Comparison of ENCODE assay signal across 9 cellular contexts in the genomic region with DNA sequence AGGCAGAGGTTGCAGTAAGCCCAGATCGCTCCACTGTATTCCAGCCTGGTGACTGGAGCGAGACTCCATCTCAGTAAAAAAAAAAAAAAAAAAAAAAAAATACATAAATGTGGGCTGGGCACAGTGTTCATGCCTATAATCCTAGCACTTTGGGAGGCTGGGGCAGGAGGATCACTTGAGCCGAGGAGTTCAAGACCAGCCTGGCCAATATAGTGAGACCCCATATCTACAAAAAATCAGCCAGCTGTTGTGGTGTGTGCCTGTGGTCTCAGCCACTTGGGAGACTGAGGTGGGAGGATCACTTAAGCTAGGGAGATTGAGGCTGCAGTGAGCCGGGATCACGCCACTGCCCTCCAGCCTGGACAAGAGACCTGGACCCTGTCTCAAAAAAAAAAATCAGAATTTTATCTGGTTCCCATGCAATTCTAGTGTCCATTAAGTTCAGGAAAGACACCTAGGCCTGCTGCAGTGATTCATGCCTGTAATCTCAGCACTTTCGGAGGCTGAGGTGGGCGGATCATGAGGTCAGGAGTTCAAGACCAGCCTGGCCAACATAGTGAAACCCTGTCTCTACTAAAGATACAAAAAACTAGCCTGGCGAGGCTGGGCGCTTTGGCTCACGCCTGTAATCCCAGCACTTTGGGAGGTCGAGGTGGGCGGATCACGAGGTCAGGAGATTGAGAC. TPM values are rescaled to one million over a fixed set of nuclear protein-coding genes. Genes with fewer than 3 reads are reported as not detected.
"Had no signal": no experiment of that assay in that cellular context is flagged by ENCODE, and none has a peak within 500 bp of the region (broad histone marks: within the 10 kb centered on the region; RNA-seq: fewer than 3 reads in every experiment).

No MANE protein-coding gene starts in this region.

RNA-seq across cellular contexts. Expression of gene KREMEN2, which starts 32.7 kb away (rescaled TPM):
- total RNA-seq: subcutaneous adipose tissue, thoracic aorta, thyroid gland, tibial nerve, upper lobe of left lung, upper lobe of right lung, ureter, vagina had no signal
- polyA plus RNA-seq: urinary bladder had no signal
